Comparison of ENCODE assay signal across 12 cellular contexts in genomic region chr11:68546555-68546954, GRCh38.
DNase-seq lines count a peak whose midpoint lies in the region; ATAC-seq, FAIRE-seq and TF ChIP-seq lines count a peak whose summit lies in the region.
"Had no signal": no experiment of that assay in that cellular context is flagged by ENCODE, and none has a peak within 500 bp of the region (broad histone marks: within the 10 kb centered on the region; RNA-seq: fewer than 3 reads in every experiment).

No MANE protein-coding gene starts in this region.

- FAIRE-seq in urothelium cell line (lab: Jason Lieb, UNC) (no peak), GM12892 (lab: Jason Lieb, UNC) (no peak)

- no peak for TF ChIP-seq POLR2A in GM12892 (IDR thresholded peaks at IDR 0.05; ENCODE audit: low read depth, low read length)

- H3K36me3 Mint-ChIP-seq in activated CD4-positive, alpha-beta memory T cell treated with anti-CD3 and anti-CD28 coated beads for 36 hours: peaks cover 56% of the 10 kb centered on the region
- H3K36me3 Mint-ChIP-seq in immature natural killer cell: peaks cover 4 to 26% (median 20%) of the 10 kb centered on the region in 3 donors

- POLR2A ChIA-PET in activated CD4-positive, alpha-beta memory T cell treated with anti-CD3 and anti-CD28 coated beads for 36 hours (lab: Charles Lee): no interaction called here

- ATAC-seq in Right ventricle myocardium superior (ENCODE audit: poor library complexity): peak; percentile 26
- ATAC-seq in Right ventricle myocardium inferior: no peak
- no peak for ATAC-seq in GM21515 (IDR thresholded peaks at IDR 0.05; ENCODE audit: unreplicated experiment)

- no peaks in the 10 kb centered on the region for H3K9me3 Mint-ChIP-seq in activated CD4-positive, alpha-beta memory T cell treated with anti-CD3 and anti-CD28 coated beads for 36 hours
- H3K9me3 Mint-ChIP-seq in immature natural killer cell: no peaks in the 10 kb centered on the region

- H3K27me3 Mint-ChIP-seq in activated CD4-positive, alpha-beta memory T cell treated with anti-CD3 and anti-CD28 coated beads for 36 hours: no peaks in the 10 kb centered on the region
- H3K27me3 Mint-ChIP-seq in immature natural killer cell (ENCODE audit: low read depth in 3 of 3): peaks cover 0 to 3% (median 0%) of the 10 kb centered on the region in 3 donors

- peak overlapping the region; percentile 83 for H3K27ac Mint-ChIP-seq in activated CD4-positive, alpha-beta memory T cell treated with anti-CD3 and anti-CD28 coated beads for 36 hours
- peak overlapping the region in 4 of 6 donors; percentile 9 to 71 (median 46) for H3K27ac Mint-ChIP-seq in immature natural killer cell

- DNase-seq in Right ventricle myocardium superior: no peak
- no peak for DNase-seq in Right ventricle myocardium inferior (ENCODE audit: missing footprints)
- DNase-seq in activated CD4-positive, alpha-beta memory T cell treated with anti-CD3 and anti-CD28 coated beads for 36 hours: no peak
- no peak for DNase-seq in immature natural killer cell
- DNase-seq in urothelium cell line (ENCODE audit: low spot score): peak; percentile 24
- DNase-seq in COLO668 (lab: John Stamatoyannopoulos, UW; ENCODE audit: unreplicated experiment): no peak
- DNase-seq in GM12892 (ENCODE audit: insufficient read length): no peak
- DNase-seq: activated gamma-delta T cell treated with Interleukin-2 at 50 U/mL for 16 hours, GOT3, NCI-H446 treated with DMSO at 0.1 percent for 48 hours, stomach had no signal

- CTCF ChIA-PET in activated CD4-positive, alpha-beta memory T cell treated with anti-CD3 and anti-CD28 coated beads for 36 hours (lab: Charles Lee): interaction anchor here (1.2 kb wide), 1 partner anchor 38 kb away, joined by 4 read pairs; no protein-coding TSS in a partner anchor

- peaks cover 85% of the 10 kb centered on the region for H3K4me1 Mint-ChIP-seq in activated CD4-positive, alpha-beta memory T cell treated with anti-CD3 and anti-CD28 coated beads for 36 hours (ENCODE audit: low read depth)
- H3K4me1 Mint-ChIP-seq in immature natural killer cell: peaks cover 62 to 92% of the 10 kb centered on the region in 2 donors

- H3K4me3 Mint-ChIP-seq in activated CD4-positive, alpha-beta memory T cell treated with anti-CD3 and anti-CD28 coated beads for 36 hours: no peak overlapping the region
- H3K4me3 Mint-ChIP-seq in immature natural killer cell: no peak overlapping the region

- intact Hi-C loops in Right ventricle myocardium superior (cut with DNase I) (no loop called here), Right ventricle myocardium inferior (cut with DNase I) (loop anchor here (5.0 kb wide), 1 partner anchor 74 kb away; no protein-coding TSS in a partner anchor)
- intact Hi-C loops in activated CD4-positive, alpha-beta memory T cell treated with anti-CD3 and anti-CD28 coated beads for 36 hours (cut with micrococcal nuclease): loop anchor here (5.0 kb wide), 1 partner anchor 84 kb away; the partner anchor contains the start of gene PPP6R3
